25 cellular contexts compared by ENCODE assay signal in genomic region chr5:74423383-74423782, GRCh38.
"Had no signal": no experiment of that assay in that cellular context is flagged by ENCODE, and none has a peak within 500 bp of the region (broad histone marks: within the 10 kb centered on the region; RNA-seq: fewer than 3 reads in every experiment).

No MANE protein-coding gene starts in this region.

- H2AFZ ChIP-seq: hepatocyte had no signal

- ATAC-seq: mucosa of descending colon; naive thymus-derived CD8-positive, alpha-beta T cell; right cardiac atrium; stimulated activated memory B cell treated with anti-CD40 and anti-IgM and Interleukin-4, amounts not matched to agents 10 μg/mL and 1 μg/mL and 100 μg/mL, for 72 hours had no signal

- H3K4me1 ChIP-seq: left ventricle myocardium inferior, prostate gland, sigmoid colon, thyroid gland, upper lobe of right lung had no signal

- H3K4me2 ChIP-seq: hepatocyte had no signal

- H3K4me3 ChIP-seq: hepatocyte, left ventricle myocardium inferior, lung, mucosa of descending colon, pancreas, prostate gland, sigmoid colon, stomach, testis, thyroid gland, transverse colon, upper lobe of right lung had no signal

- H3K36me3 ChIP-seq: left ventricle myocardium inferior, pancreas, prostate gland, sigmoid colon, stomach, thyroid gland, transverse colon, upper lobe of right lung had no signal

- H3K27ac ChIP-seq: left ventricle myocardium inferior, prostate gland, sigmoid colon, stomach, testis, thyroid gland, transverse colon, upper lobe of right lung had no signal

- DNase-seq: left ventricle myocardium inferior; midbrain; mucosa of descending colon; naive thymus-derived CD8-positive, alpha-beta T cell; nucleus accumbens; pancreas; posterior cingulate gyrus; retina; right cardiac atrium; sigmoid colon; small intestine; stimulated activated CD4-positive, alpha-beta T cell treated with anti-CD3 and anti-CD28 coated beads, Interleukin-1b, Interleukin-23, amount 100 ng/mL, for 48 hours; stimulated activated CD4-positive, alpha-beta T cell treated with anti-CD3 and anti-CD28 coated beads, Interleukin-2, amount 100 ng/mL, for 48 hours; stimulated activated CD4-positive, alpha-beta T cell treated with anti-CD3 and anti-CD28 coated beads, Interleukin-4, amount 100 ng/mL, for 4 hours; stimulated activated CD8-positive, alpha-beta memory T cell treated with anti-CD3 and anti-CD28 coated beads, Interleukin-4, amount 100 ng/mL, for 48 hours; stimulated activated naive CD4-positive, alpha-beta T cell treated with Interleukin-2 at 50 U/mL for 16 hours; stomach; testis; thyroid gland; transverse colon; upper lobe of right lung had no signal

- H3K79me2 ChIP-seq: hepatocyte had no signal

- H3K9me3 ChIP-seq: left ventricle myocardium inferior, mucosa of descending colon, pancreas, prostate gland, sigmoid colon, stomach, testis, thyroid gland, transverse colon, upper lobe of right lung had no signal

- H3K27me3 ChIP-seq: hepatocyte, pancreas, sigmoid colon, stomach, testis, thyroid gland, transverse colon, upper lobe of right lung had no signal
